ENCODE assay signal across 8 cellular contexts in the genomic region with DNA sequence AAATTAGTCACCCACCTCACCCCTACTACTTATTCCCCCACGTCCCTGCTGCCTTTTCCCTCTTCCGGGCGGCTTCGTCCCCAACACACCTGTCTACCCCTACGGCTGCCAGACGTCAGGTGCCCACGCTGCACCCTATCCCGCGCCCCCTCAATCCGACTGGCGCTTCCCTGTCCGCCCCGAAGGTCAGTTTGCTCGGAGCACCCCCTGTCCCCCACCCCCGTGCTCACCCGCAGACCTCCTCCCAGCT. TPM values are rescaled to one million over a fixed set of nuclear protein-coding genes. Genes with fewer than 3 reads are reported as not detected.
DNase-seq lines count a peak whose midpoint lies in the region; ATAC-seq and TF ChIP-seq lines count a peak whose summit lies in the region.

No MANE protein-coding gene starts in this region.

- in situ Hi-C loops in mammary epithelial cell (cut with MboI; ENCODE audit: low sequenced_read_pairs in 2 of 2): no loop called here

- peak overlapping the region; percentile 41 for H3K27ac Mint-ChIP-seq in T-helper 2 cell treated with Interferon-gamma antibody and Interleukin-4, amounts not matched to agents 5 μg/mL and 100 μg/mL, for 36 hours
- no peak overlapping the region for H3K27ac Mint-ChIP-seq in mesothelial cell of epicardium

- peak overlapping the region; percentile 92 for H2AFZ ChIP-seq in mammary epithelial cell (ENCODE audit: low read depth, low read length)

- ATAC-seq in HG03460 (IDR thresholded peaks at IDR 0.05; ENCODE audit: unreplicated experiment) (peak; percentile 10), GM18519 (IDR thresholded peaks at IDR 0.05; ENCODE audit: low FRiP score, unreplicated experiment) (no peak)

- H4K20me1 ChIP-seq in mammary epithelial cell (ENCODE audit: insufficient read depth, low read length): no peaks in the 10 kb centered on the region

- H3K79me2 ChIP-seq in mammary epithelial cell (ENCODE audit: insufficient read depth, low read length): no peaks in the 10 kb centered on the region

- no peak overlapping the region for H3K9ac ChIP-seq in mammary epithelial cell (ENCODE audit: insufficient read depth, low read length)

- no peak for TF ChIP-seq CTCF in mammary epithelial cell (conservative IDR thresholded peaks at IDR 0.05 in 1 of 2, IDR thresholded peaks at IDR 0.05 in 1 of 2; ENCODE audit: extremely low read depth in 1 of 2, insufficient read depth in 1 of 2, low read depth in 1 of 2, low read length in 2 of 2)
- TF ChIP-seq CTCF in mesothelial cell of epicardium (IDR thresholded peaks at IDR 0.05; ENCODE audit: unreplicated experiment): no peak

- H3K4me1 Mint-ChIP-seq in T-helper 2 cell treated with Interferon-gamma antibody and Interleukin-4, amounts not matched to agents 5 μg/mL and 100 μg/mL, for 36 hours (ENCODE audit: low read depth): peaks cover 24% of the 10 kb centered on the region
- peaks cover 6% of the 10 kb centered on the region for H3K4me1 Mint-ChIP-seq in mesothelial cell of epicardium

- H3K27me3 Mint-ChIP-seq in T-helper 2 cell treated with Interferon-gamma antibody and Interleukin-4, amounts not matched to agents 5 μg/mL and 100 μg/mL, for 36 hours (ENCODE audit: low read depth): peaks cover 25% of the 10 kb centered on the region
- H3K27me3 Mint-ChIP-seq in mesothelial cell of epicardium (ENCODE audit: low read depth): peaks cover 61% of the 10 kb centered on the region

- peaks cover 10% of the 10 kb centered on the region for H3K4me1 ChIP-seq in mammary epithelial cell (ENCODE audit: insufficient read depth, low read length)

- CTCF ChIA-PET in mammary epithelial cell (lab: Charles Lee; ENCODE audit: low non-redundant PET): interaction anchor here (0.6 kb wide), 1 partner anchor 124 kb away, joined by 5 read pairs; no protein-coding TSS in a partner anchor

- H3K4me3 Mint-ChIP-seq in T-helper 2 cell treated with Interferon-gamma antibody and Interleukin-4, amounts not matched to agents 5 μg/mL and 100 μg/mL, for 36 hours: peak overlapping the region; percentile 87
- peak overlapping the region; percentile 68 for H3K4me3 Mint-ChIP-seq in mesothelial cell of epicardium

- no peak overlapping the region for H3K27ac ChIP-seq in mammary epithelial cell (ENCODE audit: insufficient read depth, low read depth, low read length)

- peak overlapping the region; percentile 56 to 60 (median 59) for H3K4me3 ChIP-seq in mammary epithelial cell (replicated peaks in 1 of 3; ENCODE audit: insufficient read depth in 1 of 3, low read depth in 2 of 3, low read length in 3 of 3)

- DNase-seq in T-helper 2 cell treated with Interferon-gamma antibody and Interleukin-4, amounts not matched to agents 5 μg/mL and 100 μg/mL, for 36 hours (ENCODE audit: low spot score): no peak
- DNase-seq in T-helper 2 cell: no peak
- peak; percentile 36 for DNase-seq in mammary epithelial cell
- no peak for DNase-seq in mesothelial cell of epicardium (ENCODE audit: low spot score in 2 of 2, unreplicated experiment in 2 of 2)
- DNase-seq in NCI-H510A (lab: John Stamatoyannopoulos, UW): no peak
- no peak for DNase-seq in NAMALWA (ENCODE audit: low spot score)

- intact Hi-C loops in mammary epithelial cell (cut with micrococcal nuclease): loop anchor here (10.0 kb wide), 1 partner anchor 127 kb away; no protein-coding TSS in a partner anchor

- peaks cover 2% of the 10 kb centered on the region for H3K27me3 ChIP-seq in mammary epithelial cell (ENCODE audit: insufficient read depth, low read length)

- H3K9me3 Mint-ChIP-seq in T-helper 2 cell treated with Interferon-gamma antibody and Interleukin-4, amounts not matched to agents 5 μg/mL and 100 μg/mL, for 36 hours: peaks cover 7% of the 10 kb centered on the region
- H3K9me3 Mint-ChIP-seq in mesothelial cell of epicardium: peaks cover 2% of the 10 kb centered on the region

- 0% methylated on average over 3 of the region's 16 CpGs for WGBS in mammary epithelial cell (ENCODE audit: low coverage, missing lambda C conversion rate)

- dilution Hi-C loops in mammary epithelial cell (cut with HindIII; ENCODE audit: low sequenced_read_pairs): no loop called here

- peaks cover 3% of the 10 kb centered on the region for H3K36me3 Mint-ChIP-seq in T-helper 2 cell treated with Interferon-gamma antibody and Interleukin-4, amounts not matched to agents 5 μg/mL and 100 μg/mL, for 36 hours (ENCODE audit: low read depth)
- H3K36me3 Mint-ChIP-seq in mesothelial cell of epicardium: no peaks in the 10 kb centered on the region

- H3K36me3 ChIP-seq in mammary epithelial cell (ENCODE audit: insufficient read depth, low read length): no peaks in the 10 kb centered on the region

- H3K4me2 ChIP-seq in mammary epithelial cell (ENCODE audit: insufficient read depth, low read depth, low read length): peak overlapping the region; percentile 96

- H3K9me3 ChIP-seq in mammary epithelial cell (replicated peaks; ENCODE audit: insufficient read depth, low read length): no peaks in the 10 kb centered on the region

- BruUV-seq in mammary epithelial cell (replicated peaks; lab: Mats Ljungman, UMichigan): no TSS peak

RNA-seq across cellular contexts. Expression of a gene that starts 0.5 kb away (rescaled TPM):
- total RNA-seq in mammary epithelial cell (under 1 TPM; 0.21 to 0.83 TPM), mesothelial cell of epicardium (0.13 to 0.18 TPM (median 0.14 TPM) in 3 replicates)
- 0.09 TPM for polyA plus RNA-seq in mammary epithelial cell
- polyA minus RNA-seq in mammary epithelial cell: not detected
